Comparison of ENCODE assay signal across 8 cellular contexts in the genomic region with DNA sequence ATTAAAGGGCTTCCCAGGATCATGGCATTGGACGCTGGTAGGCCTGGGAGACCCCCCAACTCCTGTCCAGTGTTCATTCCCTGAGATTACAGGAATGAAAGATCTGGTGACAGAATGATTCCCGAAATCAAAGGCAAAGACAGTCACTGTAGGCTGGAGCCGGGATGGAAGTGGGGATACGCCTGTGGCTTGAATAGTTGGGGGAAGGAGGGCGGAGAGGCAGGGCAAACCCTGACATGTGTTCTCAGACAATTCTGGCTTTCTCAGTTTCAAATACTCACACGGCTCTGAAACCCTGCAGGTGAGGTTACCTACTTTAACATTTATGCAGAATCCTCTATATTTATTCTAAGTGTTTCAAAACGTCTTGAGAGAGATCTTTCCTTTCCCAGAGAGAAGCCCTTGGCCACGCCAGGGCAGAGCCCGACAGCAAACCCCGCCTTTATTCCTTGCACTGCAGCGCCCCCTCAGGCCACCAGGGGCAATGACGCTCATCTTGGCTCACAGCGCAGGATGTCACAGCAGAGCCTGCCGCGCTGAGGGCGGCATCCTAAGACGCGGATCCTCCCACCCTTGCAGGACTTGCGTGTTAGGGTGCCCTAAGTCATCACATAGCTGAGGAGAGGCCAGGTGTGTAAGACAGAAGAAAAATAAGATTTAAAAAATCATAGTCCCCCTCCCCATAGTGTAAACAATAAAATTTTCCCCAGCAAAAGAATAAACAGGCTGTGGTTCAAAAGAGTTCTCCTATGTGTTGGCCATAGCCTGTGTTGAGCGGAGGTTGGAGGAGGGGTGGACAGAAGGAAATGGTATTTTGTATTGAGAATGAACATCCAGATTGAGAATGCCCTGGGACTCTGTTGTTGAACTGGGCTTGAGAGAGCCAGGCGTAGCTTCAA.
DNase-seq lines count a peak whose midpoint lies in the region; ATAC-seq and TF ChIP-seq lines count a peak whose summit lies in the region.

No MANE protein-coding gene starts in this region.

- TF ChIP-seq CTCF in OCI-LY7 (conservative IDR thresholded peaks at IDR 0.05; ENCODE audit: low read length), result peak; percentile 84

- H4K20me1 ChIP-seq in OCI-LY7 (ENCODE audit: insufficient read depth, low read length), result no peaks in the 10 kb centered on the region

- H3K4me3 ChIP-seq in OCI-LY7 (ENCODE audit: low read depth, low read length, poor library complexity, severe bottlenecking) (no peak overlapping the region), iPS DF 6.9 (ENCODE audit: low read length) (no peak overlapping the region)

- H3K27me3 ChIP-seq in iPS DF 6.9 (ENCODE audit: control insufficient read depth, insufficient read depth, low read length), result no peaks in the 10 kb centered on the region

- H3K9me2 ChIP-seq in OCI-LY7 (ENCODE audit: insufficient read depth, low read length), result no peaks in the 10 kb centered on the region

- no peaks in the 10 kb centered on the region for H3K4me1 ChIP-seq in OCI-LY7 (ENCODE audit: insufficient read depth, low read length, poor library complexity, severe bottlenecking)
- no peaks in the 10 kb centered on the region for H3K4me1 ChIP-seq in iPS DF 6.9 (ENCODE audit: control insufficient read depth, insufficient read depth, low read length)

- peak; percentile 90 for DNase-seq in ELF-1 (ENCODE audit: low read depth, low spot score)
- peak; percentile 32 for DNase-seq in OCI-LY7 (ENCODE audit: low spot score)
- DNase-seq in astrocyte of the hippocampus (ENCODE audit: low read depth, low spot score), result peak; percentile 88
- peak; percentile 50 for DNase-seq in iPS DF 6.9 (ENCODE audit: low read depth, low spot score)
- peak; percentile 6 to 26 for DNase-seq in stimulated activated CD4-positive, alpha-beta T cell treated with anti-CD3 and anti-CD28 coated beads, Interleukin-12 subunit alpha, Interleukin-12 subunit beta, amount 100 ng/mL, for 24 hours (ENCODE audit: low read depth in 2 of 2)
- DNase-seq in HCEC 1CT, result no peak

- H3K36me3 ChIP-seq in OCI-LY7 (ENCODE audit: insufficient read depth, low read length) (no peaks in the 10 kb centered on the region), iPS DF 6.9 (ENCODE audit: control insufficient read depth, insufficient read depth, low read length) (no peaks in the 10 kb centered on the region)

- H3K9me3 ChIP-seq in OCI-LY7 (ENCODE audit: low read length), result no peaks in the 10 kb centered on the region
- H3K9me3 ChIP-seq in iPS DF 6.9 (ENCODE audit: control insufficient read depth, insufficient read depth, low read length), result no peaks in the 10 kb centered on the region

- H3K27ac ChIP-seq in OCI-LY7 (ENCODE audit: low read depth, low read length, poor library complexity, severe bottlenecking) (no peak overlapping the region), iPS DF 6.9 (ENCODE audit: low read length) (no peak overlapping the region)

- CTCF ChIA-PET in OCI-LY7 (lab: Charles Lee; ENCODE audit: unreplicated experiment), result no interaction called here

- H2AFZ ChIP-seq in OCI-LY7 (ENCODE audit: low read length), result no peak overlapping the region

- H3K79me2 ChIP-seq in OCI-LY7 (ENCODE audit: insufficient read depth, low read depth, low read length), result no peaks in the 10 kb centered on the region

- POLR2A ChIA-PET in OCI-LY7 (lab: Charles Lee), result no interaction called here

- no CpG with 5 or more reads among the region's 21 CpGs for WGBS in iPS DF 6.9 (ENCODE audit: insufficient coverage, insufficient read length)

- intact Hi-C loops in OCI-LY7 (cut with micrococcal nuclease; ENCODE audit: unreplicated experiment), result no loop called here

- ATAC-seq in GM21367 (IDR thresholded peaks at IDR 0.05; ENCODE audit: unreplicated experiment) (peak; percentile 98), HG03571 (IDR thresholded peaks at IDR 0.05; ENCODE audit: unreplicated experiment) (peak; percentile 92)

- BruUV-seq in OCI-LY7 (replicated peaks; lab: Mats Ljungman, UMichigan), result no TSS peak

- no peak overlapping the region for H3K4me2 ChIP-seq in OCI-LY7 (ENCODE audit: low read length)
